ENCODE assay signal across 1 cellular context in the genomic region with DNA sequence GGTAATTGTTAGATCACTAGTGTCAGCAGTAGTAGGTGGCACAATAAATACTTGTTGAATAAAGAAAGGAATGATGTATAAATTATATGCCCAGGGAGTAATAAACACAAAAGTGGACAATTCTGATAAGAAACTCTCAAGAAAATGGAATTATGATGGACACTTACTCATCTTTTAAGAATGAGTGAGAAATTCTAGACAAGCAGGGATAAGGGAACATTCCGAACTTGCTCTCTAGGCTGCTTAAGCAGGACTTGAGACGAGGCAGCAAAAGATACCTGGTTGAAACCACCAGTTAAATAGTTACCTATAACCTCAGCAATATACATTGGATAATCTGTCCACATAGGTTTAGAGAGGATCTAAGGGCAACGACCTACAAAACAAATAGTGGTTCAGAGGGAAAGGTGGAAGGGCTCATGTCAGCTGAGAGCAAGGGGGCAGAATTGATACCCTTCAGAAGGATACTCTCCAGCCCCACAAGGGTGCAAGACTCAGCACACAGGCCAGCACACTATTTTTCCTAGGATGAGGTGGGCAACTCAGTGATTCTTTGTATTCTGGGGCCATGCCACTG.
TF ChIP-seq lines count a peak whose summit lies in the region.

No MANE protein-coding gene starts in this region.

TF ChIP-seq in HepG2, 621 proteins besides CTCF, POLR2A, EP300 and RAD21 (continued from another document and continues in another):
- TF ChIP-seq, protein P1, sequence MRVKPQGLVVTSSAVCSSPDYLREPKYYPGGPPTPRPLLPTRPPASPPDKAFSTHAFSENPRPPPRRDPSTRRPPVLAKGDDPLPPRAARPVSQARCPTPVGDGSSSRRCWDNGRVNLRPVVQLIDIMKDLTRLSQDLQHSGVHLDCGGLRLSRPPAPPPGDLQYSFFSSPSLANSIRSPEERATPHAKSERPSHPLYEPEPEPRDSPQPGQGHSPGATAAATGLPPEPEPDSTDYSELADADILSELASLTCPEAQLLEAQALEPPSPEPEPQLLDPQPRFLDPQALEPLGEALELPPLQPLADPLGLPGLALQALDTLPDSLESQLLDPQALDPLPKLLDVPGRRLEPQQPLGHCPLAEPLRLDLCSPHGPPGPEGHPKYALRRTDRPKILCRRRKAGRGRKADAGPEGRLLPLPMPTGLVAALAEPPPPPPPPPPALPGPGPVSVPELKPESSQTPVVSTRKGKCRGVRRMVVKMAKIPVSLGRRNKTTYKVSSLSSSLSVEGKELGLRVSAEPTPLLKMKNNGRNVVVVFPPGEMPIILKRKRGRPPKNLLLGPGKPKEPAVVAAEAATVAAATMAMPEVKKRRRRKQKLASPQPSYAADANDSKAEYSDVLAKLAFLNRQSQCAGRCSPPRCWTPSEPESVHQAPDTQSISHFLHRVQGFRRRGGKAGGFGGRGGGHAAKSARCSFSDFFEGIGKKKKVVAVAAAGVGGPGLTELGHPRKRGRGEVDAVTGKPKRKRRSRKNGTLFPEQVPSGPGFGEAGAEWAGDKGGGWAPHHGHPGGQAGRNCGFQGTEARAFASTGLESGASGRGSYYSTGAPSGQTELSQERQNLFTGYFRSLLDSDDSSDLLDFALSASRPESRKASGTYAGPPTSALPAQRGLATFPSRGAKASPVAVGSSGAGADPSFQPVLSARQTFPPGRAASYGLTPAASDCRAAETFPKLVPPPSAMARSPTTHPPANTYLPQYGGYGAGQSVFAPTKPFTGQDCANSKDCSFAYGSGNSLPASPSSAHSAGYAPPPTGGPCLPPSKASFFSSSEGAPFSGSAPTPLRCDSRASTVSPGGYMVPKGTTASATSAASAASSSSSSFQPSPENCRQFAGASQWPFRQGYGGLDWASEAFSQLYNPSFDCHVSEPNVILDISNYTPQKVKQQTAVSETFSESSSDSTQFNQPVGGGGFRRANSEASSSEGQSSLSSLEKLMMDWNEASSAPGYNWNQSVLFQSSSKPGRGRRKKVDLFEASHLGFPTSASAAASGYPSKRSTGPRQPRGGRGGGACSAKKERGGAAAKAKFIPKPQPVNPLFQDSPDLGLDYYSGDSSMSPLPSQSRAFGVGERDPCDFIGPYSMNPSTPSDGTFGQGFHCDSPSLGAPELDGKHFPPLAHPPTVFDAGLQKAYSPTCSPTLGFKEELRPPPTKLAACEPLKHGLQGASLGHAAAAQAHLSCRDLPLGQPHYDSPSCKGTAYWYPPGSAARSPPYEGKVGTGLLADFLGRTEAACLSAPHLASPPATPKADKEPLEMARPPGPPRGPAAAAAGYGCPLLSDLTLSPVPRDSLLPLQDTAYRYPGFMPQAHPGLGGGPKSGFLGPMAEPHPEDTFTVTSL (CRISPR knock-in tag; IDR thresholded peaks at IDR 0.05; ENCODE audit: borderline replicate concordance), result peak; percentile 84; the same call in 1 of the 2 replicates
- TF ChIP-seq HIVEP1 (CRISPR knock-in tag; IDR thresholded peaks at IDR 0.05), result no peak
- TF ChIP-seq ZNF207 (IDR thresholded peaks at IDR 0.05; ENCODE audit: borderline replicate concordance), result no peak
- no peak for TF ChIP-seq ZNF263 (CRISPR knock-in tag; IDR thresholded peaks at IDR 0.05)
- no peak for TF ChIP-seq POLR2G (IDR thresholded peaks at IDR 0.05; ENCODE audit: low read depth, low read length)
- TF ChIP-seq NCOR1 (IDR thresholded peaks at IDR 0.05; ENCODE audit: borderline replicate concordance, low read length), result no peak
- no peak for TF ChIP-seq MAFG (CRISPR knock-in tag; IDR thresholded peaks at IDR 0.05)
- TF ChIP-seq, protein P2, sequence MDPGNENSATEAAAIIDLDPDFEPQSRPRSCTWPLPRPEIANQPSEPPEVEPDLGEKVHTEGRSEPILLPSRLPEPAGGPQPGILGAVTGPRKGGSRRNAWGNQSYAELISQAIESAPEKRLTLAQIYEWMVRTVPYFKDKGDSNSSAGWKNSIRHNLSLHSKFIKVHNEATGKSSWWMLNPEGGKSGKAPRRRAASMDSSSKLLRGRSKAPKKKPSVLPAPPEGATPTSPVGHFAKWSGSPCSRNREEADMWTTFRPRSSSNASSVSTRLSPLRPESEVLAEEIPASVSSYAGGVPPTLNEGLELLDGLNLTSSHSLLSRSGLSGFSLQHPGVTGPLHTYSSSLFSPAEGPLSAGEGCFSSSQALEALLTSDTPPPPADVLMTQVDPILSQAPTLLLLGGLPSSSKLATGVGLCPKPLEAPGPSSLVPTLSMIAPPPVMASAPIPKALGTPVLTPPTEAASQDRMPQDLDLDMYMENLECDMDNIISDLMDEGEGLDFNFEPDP (CRISPR knock-in tag; conservative IDR thresholded peaks at IDR 0.05), result no peak
- no peak for TF ChIP-seq ZNF382 (CRISPR knock-in tag; IDR thresholded peaks at IDR 0.05; ENCODE audit: borderline replicate concordance)
- no peak for TF ChIP-seq FOXA1 (IDR thresholded peaks at IDR 0.05)
- TF ChIP-seq FOXA1 (CRISPR knock-in tag; IDR thresholded peaks at IDR 0.05), result peak; percentile 69
- TF ChIP-seq ZC3H13 (CRISPR knock-in tag; IDR thresholded peaks at IDR 0.05), result no peak
- peak; percentile 80 for TF ChIP-seq FOXA3 (CRISPR knock-in tag; IDR thresholded peaks at IDR 0.05)
- TF ChIP-seq SNRNP70 (IDR thresholded peaks at IDR 0.05; ENCODE audit: low read depth, low read length), result no peak
- TF ChIP-seq FOXP4 (CRISPR knock-in tag; IDR thresholded peaks at IDR 0.05), result peak; percentile 65
- no peak for TF ChIP-seq PAX8 (CRISPR knock-in tag; IDR thresholded peaks at IDR 0.05; ENCODE audit: borderline replicate concordance)
- no peak for TF ChIP-seq ZNF781 (CRISPR knock-in tag; IDR thresholded peaks at IDR 0.05; ENCODE audit: borderline replicate concordance, not compliant biosample characterization)
- no peak for TF ChIP-seq SSRP1 (CRISPR knock-in tag; IDR thresholded peaks at IDR 0.05)
- no peak for TF ChIP-seq GATAD1 (CRISPR knock-in tag; IDR thresholded peaks at IDR 0.05)
- no peak for TF ChIP-seq SOX13 (IDR thresholded peaks at IDR 0.05)
- peak in 1 of 2 experiments; percentile 65; a peak in 1 of 4 replicates for TF ChIP-seq SOX13 (CRISPR knock-in tag; conservative IDR thresholded peaks at IDR 0.05 in 1 of 2, IDR thresholded peaks at IDR 0.05 in 1 of 2)
- peak; percentile 28; the same call in 1 of the 2 replicates for TF ChIP-seq ETV5 (CRISPR knock-in tag; IDR thresholded peaks at IDR 0.05; ENCODE audit: borderline replicate concordance)
- no peak for TF ChIP-seq ZFP36L1 (CRISPR knock-in tag; IDR thresholded peaks at IDR 0.05)
- TF ChIP-seq EZH2 (conservative IDR thresholded peaks at IDR 0.05; ENCODE audit: low read depth, low read length), result no peak
- TF ChIP-seq NFIC (IDR thresholded peaks at IDR 0.05; ENCODE audit: low read length), result peak; percentile 36; the same call in 1 of the 2 replicates
- no peak for TF ChIP-seq HINFP (CRISPR knock-in tag; IDR thresholded peaks at IDR 0.05; ENCODE audit: low read depth)
- peak; percentile 32; the same call in 1 of the 2 replicates for TF ChIP-seq ATF1 (CRISPR knock-in tag; IDR thresholded peaks at IDR 0.05)
- no peak for TF ChIP-seq ZNF629 (CRISPR knock-in tag; conservative IDR thresholded peaks at IDR 0.05)
- TF ChIP-seq TERF1 (CRISPR knock-in tag; IDR thresholded peaks at IDR 0.05), result no peak
- no peak for TF ChIP-seq ZFP41 (CRISPR knock-in tag; IDR thresholded peaks at IDR 0.05; ENCODE audit: borderline replicate concordance)
- TF ChIP-seq ZFP1 (CRISPR knock-in tag; IDR thresholded peaks at IDR 0.05), result no peak
- no peak for TF ChIP-seq ZNF556 (CRISPR knock-in tag; IDR thresholded peaks at IDR 0.05; ENCODE audit: borderline replicate concordance)
- no peak for TF ChIP-seq ZNF850 (CRISPR knock-in tag; conservative IDR thresholded peaks at IDR 0.05)
- TF ChIP-seq FOSL2 (CRISPR knock-in tag; IDR thresholded peaks at IDR 0.05), result no peak
- no peak for TF ChIP-seq E2F5 (CRISPR knock-in tag; conservative IDR thresholded peaks at IDR 0.05)
- TF ChIP-seq HNF1A (IDR thresholded peaks at IDR 0.05; ENCODE audit: low read depth), result peak; percentile 89
- TF ChIP-seq HNF1A (CRISPR knock-in tag; IDR thresholded peaks at IDR 0.05; ENCODE audit: borderline replicate concordance), result peak; percentile 88; the same call in 1 of the 2 replicates
- 0 out of 2 replicates have a peak, but pooled peaks have one; percentile 21 for TF ChIP-seq ZNF205 (CRISPR knock-in tag; IDR thresholded peaks at IDR 0.05)
- TF ChIP-seq SP2 (CRISPR knock-in tag; IDR thresholded peaks at IDR 0.05), result no peak
- TF ChIP-seq ONECUT2 (CRISPR knock-in tag; IDR thresholded peaks at IDR 0.05), result no peak
- TF ChIP-seq KDM4B (CRISPR knock-in tag; IDR thresholded peaks at IDR 0.05), result no peak
- no peak for TF ChIP-seq PRMT3 (CRISPR knock-in tag; IDR thresholded peaks at IDR 0.05; ENCODE audit: borderline replicate concordance, low read depth)
- TF ChIP-seq DMAP1 (CRISPR knock-in tag; IDR thresholded peaks at IDR 0.05), result no peak
- TF ChIP-seq E2F2 (CRISPR knock-in tag; IDR thresholded peaks at IDR 0.05; ENCODE audit: borderline replicate concordance), result no peak
- peak; percentile 27 for TF ChIP-seq TEAD3 (CRISPR knock-in tag; optimal IDR thresholded peaks at IDR 0.05; ENCODE audit: borderline replicate concordance)
